10 cellular contexts compared by ENCODE assay signal in genomic region chr14:92792885-92793284, GRCh38. TPM values are rescaled to one million over a fixed set of nuclear protein-coding genes. Genes with fewer than 3 reads are reported as not detected.
A peak's percentile ranks its signal among the peaks of the same experiment; 100 is the strongest.
DNase-seq lines count a peak whose midpoint lies in the region; ATAC-seq, FAIRE-seq and TF ChIP-seq lines count a peak whose summit lies in the region.
"Had no signal": no experiment of that assay in that cellular context is flagged by ENCODE, and none has a peak within 500 bp of the region (broad histone marks: within the 10 kb centered on the region; RNA-seq: fewer than 3 reads in every experiment).

No MANE protein-coding gene starts in this region.

- DNase-seq in Ammon's horn (ENCODE audit: low spot score) (peak; percentile 24), GM23338 (ENCODE audit: low spot score) (peak; percentile 34), small intestine (no peak)
- DNase-seq in activated CD8-positive, alpha-beta T cell treated with anti-CD3 and anti-CD28 coated beads for 36 hours: no peak
- DNase-seq in activated T-cell treated with anti-CD3 and anti-CD28 coated beads, Interleukin-2, amount 50 U/mL, for 48 hours: no peak
- DNase-seq: NK-92 treated with Interleukin-12 subunit alpha and Interleukin-12 subunit beta, amount 100 ng/mL, for 24 hours had no signal

- ATAC-seq in GM23338: no peak
- ATAC-seq in activated CD8-positive, alpha-beta T cell treated with anti-CD3 and anti-CD28 coated beads for 36 hours: no peak
- no peak for ATAC-seq in GM21737 (IDR thresholded peaks at IDR 0.05; ENCODE audit: unreplicated experiment)
- no peak for ATAC-seq in HG03280 (IDR thresholded peaks at IDR 0.05; ENCODE audit: unreplicated experiment)

- H2AFZ ChIP-seq in GM23338: 0 out of 2 replicates have a peak overlapping the region, but pooled peaks have one; percentile 1

- H3K36me3 ChIP-seq in GM23338 (ENCODE audit: insufficient read depth): no peaks in the 10 kb centered on the region
- H3K36me3 ChIP-seq in iPS-18a (ENCODE audit: control insufficient read depth, low read depth, low read length): peaks cover 5% of the 10 kb centered on the region
- H3K36me3 ChIP-seq in small intestine (ENCODE audit: control insufficient read depth in 2 of 2, insufficient read depth in 2 of 2, low read length in 2 of 2): peaks cover 3 to 4% of the 10 kb centered on the region in 2 donors

- peaks cover 18% of the 10 kb centered on the region for H3K4me1 Mint-ChIP-seq in GM23338
- H3K4me1 Mint-ChIP-seq in activated CD8-positive, alpha-beta T cell treated with anti-CD3 and anti-CD28 coated beads for 36 hours (ENCODE audit: low read depth): peaks cover 34% of the 10 kb centered on the region

- H4K20me1 ChIP-seq in GM23338 (replicated peaks; ENCODE audit: insufficient read depth): no peaks in the 10 kb centered on the region

- no peaks in the 10 kb centered on the region for H3K9me3 ChIP-seq in iPS-18a (ENCODE audit: control insufficient read depth, low read depth, low read length)
- H3K9me3 ChIP-seq in small intestine (ENCODE audit: control insufficient read depth, low read depth): no peaks in the 10 kb centered on the region

- no peaks in the 10 kb centered on the region for H3F3A ChIP-seq in GM23338 (replicated peaks; ENCODE audit: low read depth)

- H3K4me3 ChIP-seq in GM23338: 0 out of 2 replicates have a peak overlapping the region, but pooled peaks have one; percentile 54
- H3K4me3 ChIP-seq in iPS-18a (ENCODE audit: low read length): peak overlapping the region; percentile 73
- no peak overlapping the region for H3K4me3 ChIP-seq in small intestine (ENCODE audit: low read depth in 1 of 2, low read length in 2 of 2)

- H3K27ac ChIP-seq in GM23338 (ENCODE audit: low read depth): no peak overlapping the region
- H3K27ac ChIP-seq in iPS-18a (ENCODE audit: low read length): no peak overlapping the region
- H3K27ac ChIP-seq in small intestine (ENCODE audit: low read depth in 1 of 2, low read length in 1 of 2): no peak overlapping the region

- CTCF ChIA-PET in activated CD8-positive, alpha-beta T cell treated with anti-CD3 and anti-CD28 coated beads for 36 hours (lab: Charles Lee): interaction anchor here (2.4 kb wide), 1 partner anchor 9 kb away, joined by 8 read pairs; no protein-coding TSS in a partner anchor

- H3K27me3 ChIP-seq in GM23338 (ENCODE audit: insufficient read depth) (no peaks in the 10 kb centered on the region), iPS-18a (ENCODE audit: control insufficient read depth, insufficient read depth, low read length) (no peaks in the 10 kb centered on the region), small intestine (ENCODE audit: control insufficient read depth in 2 of 2, insufficient read depth in 2 of 2, low read length in 2 of 2) (no peaks in the 10 kb centered on the region)

- H3K4me3 Mint-ChIP-seq in GM23338: peak overlapping the region; percentile 82
- peak overlapping the region; percentile 9 for H3K4me3 Mint-ChIP-seq in activated CD8-positive, alpha-beta T cell treated with anti-CD3 and anti-CD28 coated beads for 36 hours

- peak overlapping the region; percentile 76; the same call in 1 of the 2 replicates for H3K4me2 ChIP-seq in GM23338

- H3K9me2 ChIP-seq in GM23338 (ENCODE audit: insufficient read depth): peaks cover 4% of the 10 kb centered on the region; the same call in 1 of the 2 replicates

- H3K9me3 Mint-ChIP-seq in GM23338: peaks cover 9% of the 10 kb centered on the region
- H3K9me3 Mint-ChIP-seq in activated CD8-positive, alpha-beta T cell treated with anti-CD3 and anti-CD28 coated beads for 36 hours: peaks cover 25% of the 10 kb centered on the region

- H3K9ac ChIP-seq in iPS-18a (ENCODE audit: low read length): no peak overlapping the region

- no peak overlapping the region for H3K27ac Mint-ChIP-seq in GM23338
- no peak overlapping the region for H3K27ac Mint-ChIP-seq in activated CD8-positive, alpha-beta T cell treated with anti-CD3 and anti-CD28 coated beads for 36 hours

- no peak for FAIRE-seq in small intestine (lab: Jason Lieb, UNC)

- H3K27me3 Mint-ChIP-seq in GM23338 (ENCODE audit: insufficient read depth, low read depth, poor library complexity): no peaks in the 10 kb centered on the region
- no peaks in the 10 kb centered on the region for H3K27me3 Mint-ChIP-seq in activated CD8-positive, alpha-beta T cell treated with anti-CD3 and anti-CD28 coated beads for 36 hours
- H3K27me3 Mint-ChIP-seq: memory B cell had no signal

- peaks cover 21% of the 10 kb centered on the region for H3K79me2 ChIP-seq in GM23338 (replicated peaks; ENCODE audit: insufficient read depth)

- 62 to 78% (median 64%) methylated on average over 4 of the region's 4 CpGs for WGBS in small intestine, 3 donors

- H3K4me1 ChIP-seq in GM23338 (ENCODE audit: insufficient read depth) (no peaks in the 10 kb centered on the region), iPS-18a (ENCODE audit: control insufficient read depth, low read depth, low read length) (peaks cover 12% of the 10 kb centered on the region), small intestine (ENCODE audit: control insufficient read depth in 2 of 2, insufficient read depth in 1 of 2, low read depth in 1 of 2, low read length in 1 of 2) (peaks cover 0 to 2% of the 10 kb centered on the region in 2 donors)

- intact Hi-C loops in activated CD8-positive, alpha-beta T cell treated with anti-CD3 and anti-CD28 coated beads for 36 hours (cut with micrococcal nuclease): no loop called here

- POLR2A ChIA-PET in activated CD8-positive, alpha-beta T cell treated with anti-CD3 and anti-CD28 coated beads for 36 hours (lab: Charles Lee): interaction anchor here (1.0 to 1.5 kb wide), 3 partner anchors 17 to 41 kb away, joined by 3 read pairs; no protein-coding TSS in a partner anchor

- H3K36me3 Mint-ChIP-seq in GM23338 (ENCODE audit: low read depth): peaks cover 11% of the 10 kb centered on the region
- peaks cover 23% of the 10 kb centered on the region for H3K36me3 Mint-ChIP-seq in activated CD8-positive, alpha-beta T cell treated with anti-CD3 and anti-CD28 coated beads for 36 hours (ENCODE audit: low read depth)

- TF ChIP-seq CTCF in GM23338 (conservative IDR thresholded peaks at IDR 0.05; ENCODE audit: low read depth in 2 of 2): peak; percentile 13 to 27; a peak in 2 of 4 replicates
- no peak for TF ChIP-seq CTCF in activated CD8-positive, alpha-beta T cell treated with anti-CD3 and anti-CD28 coated beads for 36 hours (IDR thresholded peaks at IDR 0.05)

RNA-seq across cellular contexts. Expression of gene GOLGA5, which starts 1.2 kb away (rescaled TPM):
- 30.2 and 31.1 TPM in 2 replicates for total RNA-seq in GM23338 (2014; rRNA removed; shearing (Covaris generic))
- polyA plus RNA-seq in GM23338 (2016; fragmentation: Nextera tagmentation; extraction: Ambion mirVana) (26.2 and 28.6 TPM in 2 replicates), small intestine (10 to 100 TPM; 21.9 to 53.9 (median 32.2) TPM)
- total RNA-seq in activated CD8-positive, alpha-beta T cell treated with anti-CD3 and anti-CD28 coated beads for 36 hours: 10 to 100 TPM; 12.9 to 13.3 TPM

RNA-seq across cellular contexts. Expression of gene LGMN, which starts 44.5 kb away (rescaled TPM):
- total RNA-seq in GM23338 (2014; rRNA removed; shearing (Covaris generic)): 83.5 and 120 TPM in 2 replicates
- polyA plus RNA-seq in GM23338 (2016; fragmentation: Nextera tagmentation; extraction: Ambion mirVana): 60.0 and 62.9 TPM in 2 replicates
- 1 to 10 TPM; 2.1 to 2.3 TPM for total RNA-seq in activated CD8-positive, alpha-beta T cell treated with anti-CD3 and anti-CD28 coated beads for 36 hours
- polyA plus RNA-seq in small intestine: 10 to 100 TPM; 57.8 to 64.9 (median 59.7) TPM

Comparison
In these comparisons a context has a peak if more than half of its experiments do, and no peak if none do; other contexts are left out.
1. DNase-seq: peak in Ammon's horn (single experiment) and GM23338 (single experiment); none in activated CD8-positive, alpha-beta T cell treated with anti-CD3 and anti-CD28 coated beads for 36 hours (single experiment), small intestine (single experiment) and activated T-cell treated with anti-CD3 and anti-CD28 coated beads, Interleukin-2, amount 50 U/mL, for 48 hours (0 of 2).
2. H3K4me3 ChIP-seq: peak in GM23338 (single experiment) and iPS-18a (single experiment); none in small intestine (0 of 2).
3. RNA of gene LGMN, which starts 44.5 kb away (total RNA-seq): 83.5 to 120 TPM in GM23338; 2.1 to 2.3 TPM in activated CD8-positive, alpha-beta T cell treated with anti-CD3 and anti-CD28 coated beads for 36 hours; every median in the first group is over 10 times any median in the second.